Comparison of ENCODE assay signal across 8 cellular contexts in the genomic region with DNA sequence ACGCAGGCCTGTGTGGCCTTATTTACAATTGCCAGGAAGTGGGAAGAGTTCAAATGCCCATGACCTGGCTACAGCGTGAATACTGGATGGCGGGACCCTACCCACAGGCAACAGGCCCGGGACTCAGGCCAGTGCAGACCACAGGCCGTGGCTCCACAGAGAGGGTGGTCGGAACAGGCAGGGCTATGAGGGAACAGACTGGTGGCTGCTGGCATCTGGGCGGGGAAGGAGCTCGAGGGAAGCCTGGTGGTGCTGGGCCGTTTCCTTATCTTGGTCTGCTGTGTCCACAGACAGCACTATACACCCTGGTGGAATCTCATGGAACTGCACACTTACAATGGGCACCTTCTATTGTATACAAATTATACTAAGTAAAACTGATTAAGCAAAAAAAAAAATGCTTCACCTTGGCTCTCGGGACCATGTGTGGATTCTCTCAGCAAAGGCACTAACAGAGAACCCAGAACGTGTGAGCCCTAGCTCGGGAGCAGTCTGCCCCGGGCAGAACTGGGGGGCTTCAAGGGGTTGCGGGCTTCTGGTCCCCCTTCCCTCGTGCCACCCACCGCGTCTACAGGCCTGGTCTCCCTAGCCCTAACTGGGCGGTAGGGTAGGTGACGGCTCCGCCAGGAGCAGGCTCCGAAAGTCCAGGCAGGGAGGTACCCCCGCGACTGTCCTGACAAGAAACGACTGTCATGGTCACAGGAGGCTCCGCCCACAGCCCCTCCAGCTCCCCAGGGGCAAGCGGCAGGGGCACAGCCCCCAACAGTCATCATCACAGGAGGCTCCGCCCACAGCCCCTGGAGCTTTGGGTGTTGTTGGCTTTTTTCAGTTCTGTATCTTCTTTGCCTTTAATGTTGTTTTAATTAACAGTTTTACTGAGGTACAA. TPM values are rescaled to one million over a fixed set of nuclear protein-coding genes. Genes with fewer than 3 reads are reported as not detected.
DNase-seq lines count a peak whose midpoint lies in the region; ATAC-seq and FAIRE-seq lines count a peak whose summit lies in the region.

No MANE protein-coding gene starts in this region.

- DNase-seq in ACHN: peak; percentile 75
- DNase-seq in NCI-H1694 (lab: John Stamatoyannopoulos, UW): peak; percentile 81
- DNase-seq in Right ventricle myocardium superior: no peak
- DNase-seq in pulmonary artery endothelial cell (ENCODE audit: low read depth, low spot score): peak; percentile 49
- no peak for DNase-seq in CD8-positive, alpha-beta memory T cell

- no peaks in the 10 kb centered on the region for H3K4me1 ChIP-seq in CD8-positive, alpha-beta memory T cell (ENCODE audit: insufficient read depth, low read length)

- H3K27me3 Mint-ChIP-seq in activated T-helper 17 cell treated with anti-CD3 and anti-CD28 coated beads, Interleukin-2, amount 50 U/mL, for 72 hours: no peaks in the 10 kb centered on the region
- H3K27me3 Mint-ChIP-seq in CD8-positive, alpha-beta memory T cell: no peaks in the 10 kb centered on the region

- ATAC-seq in activated T-helper 17 cell treated with anti-CD3 and anti-CD28 coated beads, Interleukin-2, amount 50 U/mL, for 72 hours (replicated peaks): peak; percentile 59
- ATAC-seq in Right ventricle myocardium superior (ENCODE audit: poor library complexity) (peak; percentile 56), GM18502 (IDR thresholded peaks at IDR 0.05; ENCODE audit: poor library complexity, unreplicated experiment) (no peak)

- in situ Hi-C loops in ACHN (cut with HindIII; ENCODE audit: low pct_ligation_motif_present, low pct_unique_long_range_greater_than_20kb, low sequenced_read_pairs): no loop called here

- no peak overlapping the region for H3K4me3 ChIP-seq in CD8-positive, alpha-beta memory T cell (ENCODE audit: low read length)

- H3K36me3 Mint-ChIP-seq in activated T-helper 17 cell treated with anti-CD3 and anti-CD28 coated beads, Interleukin-2, amount 50 U/mL, for 72 hours (ENCODE audit: low read depth): no peaks in the 10 kb centered on the region
- peaks cover 0 to 12% (median 4%) of the 10 kb centered on the region in 3 donors for H3K36me3 Mint-ChIP-seq in CD8-positive, alpha-beta memory T cell

- no peak overlapping the region for H3K27ac ChIP-seq in CD8-positive, alpha-beta memory T cell (ENCODE audit: low read depth, low read length)

- no peaks in the 10 kb centered on the region for H3K9me3 Mint-ChIP-seq in activated T-helper 17 cell treated with anti-CD3 and anti-CD28 coated beads, Interleukin-2, amount 50 U/mL, for 72 hours
- no peaks in the 10 kb centered on the region for H3K9me3 Mint-ChIP-seq in CD8-positive, alpha-beta memory T cell

- no peaks in the 10 kb centered on the region for H3K9me3 ChIP-seq in CD8-positive, alpha-beta memory T cell (ENCODE audit: low read length)

- no peak overlapping the region for H3K4me3 Mint-ChIP-seq in activated T-helper 17 cell treated with anti-CD3 and anti-CD28 coated beads, Interleukin-2, amount 50 U/mL, for 72 hours
- no peak overlapping the region for H3K4me3 Mint-ChIP-seq in CD8-positive, alpha-beta memory T cell

- intact Hi-C loops in Right ventricle myocardium superior (cut with DNase I): no loop called here

- CTCF ChIA-PET in CD8-positive, alpha-beta memory T cell (lab: Charles Lee): no interaction called here

- no peaks in the 10 kb centered on the region for H3K36me3 ChIP-seq in CD8-positive, alpha-beta memory T cell (ENCODE audit: insufficient read depth, low read length)

- FAIRE-seq in G401.6 (lab: Jason Lieb, UNC): peak; percentile 93

- no peaks in the 10 kb centered on the region for H3K4me1 Mint-ChIP-seq in activated T-helper 17 cell treated with anti-CD3 and anti-CD28 coated beads, Interleukin-2, amount 50 U/mL, for 72 hours
- no peaks in the 10 kb centered on the region for H3K4me1 Mint-ChIP-seq in CD8-positive, alpha-beta memory T cell

- no peak overlapping the region for H3K27ac Mint-ChIP-seq in activated T-helper 17 cell treated with anti-CD3 and anti-CD28 coated beads, Interleukin-2, amount 50 U/mL, for 72 hours
- no peak overlapping the region for H3K27ac Mint-ChIP-seq in CD8-positive, alpha-beta memory T cell

- H3K27me3 ChIP-seq in CD8-positive, alpha-beta memory T cell (ENCODE audit: insufficient read depth, low read length, poor library complexity, severe bottlenecking): no peaks in the 10 kb centered on the region

- POLR2A ChIA-PET in CD8-positive, alpha-beta memory T cell (lab: Charles Lee): no interaction called here

RNA-seq across cellular contexts. Expression of gene CEP131, which starts 21.8 kb away (rescaled TPM):
- total RNA-seq in activated T-helper 17 cell treated with anti-CD3 and anti-CD28 coated beads, Interleukin-2, amount 50 U/mL, for 72 hours: 10 to 100 TPM in 1 of 2 donors, 1 to 10 TPM in 1; 8.4 to 10.4 TPM
- 11.1 TPM for total RNA-seq in Right ventricle myocardium superior
- total RNA-seq in pulmonary artery endothelial cell: 16.3 TPM in 2 replicates
- total RNA-seq in CD8-positive, alpha-beta memory T cell: 10 to 100 TPM; 13.2 to 13.3 TPM
- 6.5 TPM for polyA plus RNA-seq in CD8-positive, alpha-beta memory T cell

RNA-seq across cellular contexts. Expression of gene AATK, which starts 34.9 kb away (rescaled TPM):
- 1 to 10 TPM; 1.2 to 2.4 TPM for total RNA-seq in activated T-helper 17 cell treated with anti-CD3 and anti-CD28 coated beads, Interleukin-2, amount 50 U/mL, for 72 hours
- total RNA-seq in Right ventricle myocardium superior (5.3 TPM), pulmonary artery endothelial cell (2.1 and 3.0 TPM in 2 replicates)
- under 1 TPM; 0.29 to 0.55 TPM for total RNA-seq in CD8-positive, alpha-beta memory T cell
- not detected for polyA plus RNA-seq in CD8-positive, alpha-beta memory T cell

RNA-seq across cellular contexts. Expression of gene PVALEF, which starts 35.6 kb away (rescaled TPM):
- total RNA-seq in activated T-helper 17 cell treated with anti-CD3 and anti-CD28 coated beads, Interleukin-2, amount 50 U/mL, for 72 hours: not detected
- not detected for total RNA-seq in Right ventricle myocardium superior
- total RNA-seq in pulmonary artery endothelial cell: not detected in 2 replicates
- total RNA-seq in CD8-positive, alpha-beta memory T cell: not detected
- not detected for polyA plus RNA-seq in CD8-positive, alpha-beta memory T cell

RNA-seq across cellular contexts. Expression of gene TEPSIN, which starts 37.9 kb away (rescaled TPM):
- total RNA-seq in activated T-helper 17 cell treated with anti-CD3 and anti-CD28 coated beads, Interleukin-2, amount 50 U/mL, for 72 hours: 10 to 100 TPM; 26.3 to 35.0 TPM
- 13.4 TPM for total RNA-seq in Right ventricle myocardium superior
- total RNA-seq in pulmonary artery endothelial cell: 9.0 and 15.8 TPM in 2 replicates
- total RNA-seq in CD8-positive, alpha-beta memory T cell: 10 to 100 TPM; 41.2 to 44.2 TPM
- 6.2 TPM for polyA plus RNA-seq in CD8-positive, alpha-beta memory T cell

RNA-seq across cellular contexts. Expression of gene NDUFAF8, which starts 38.2 kb away (rescaled TPM):
- total RNA-seq in activated T-helper 17 cell treated with anti-CD3 and anti-CD28 coated beads, Interleukin-2, amount 50 U/mL, for 72 hours: 10 to 100 TPM; 33.4 to 68.0 TPM
- 59.4 TPM for total RNA-seq in Right ventricle myocardium superior
- 44.0 and 47.6 TPM in 2 replicates for total RNA-seq in pulmonary artery endothelial cell
- 100 to 1,000 TPM; 136 to 138 TPM for total RNA-seq in CD8-positive, alpha-beta memory T cell
- polyA plus RNA-seq in CD8-positive, alpha-beta memory T cell: 76.4 TPM

Comparison
In these comparisons a context has a peak if more than half of its experiments do, and no peak if none do; other contexts are left out.
1. DNase-seq: peak in ACHN (single experiment), NCI-H1694 (single experiment) and pulmonary artery endothelial cell (single experiment); none in Right ventricle myocardium superior (single experiment) and CD8-positive, alpha-beta memory T cell (0 of 5).